In the genomic region with DNA sequence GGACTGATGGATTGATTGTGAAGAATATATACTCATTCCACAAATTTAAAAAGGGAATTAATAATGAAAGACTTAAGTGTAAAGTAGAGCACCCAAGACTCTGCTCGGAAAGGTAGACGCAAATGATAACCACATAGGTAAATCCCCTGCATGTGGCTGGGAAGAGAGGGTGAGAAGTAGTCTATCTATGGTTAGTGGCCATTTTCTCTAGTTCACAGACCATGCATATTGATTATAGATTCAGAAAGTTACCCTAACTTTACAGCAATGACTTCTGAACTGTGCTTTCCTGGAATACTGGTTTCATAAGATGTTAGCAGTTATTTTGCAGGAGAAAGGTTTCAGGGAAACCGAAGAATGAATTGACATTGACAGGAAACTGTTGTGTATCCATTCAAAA, we compare ENCODE assay signal across 1 cellular context.
TF ChIP-seq lines count a peak whose summit lies in the region.

No MANE protein-coding gene starts in this region.

TF ChIP-seq in GM23338, 12 proteins besides CTCF, POLR2A, EP300 and RAD21:
- TF ChIP-seq, protein P1, sequence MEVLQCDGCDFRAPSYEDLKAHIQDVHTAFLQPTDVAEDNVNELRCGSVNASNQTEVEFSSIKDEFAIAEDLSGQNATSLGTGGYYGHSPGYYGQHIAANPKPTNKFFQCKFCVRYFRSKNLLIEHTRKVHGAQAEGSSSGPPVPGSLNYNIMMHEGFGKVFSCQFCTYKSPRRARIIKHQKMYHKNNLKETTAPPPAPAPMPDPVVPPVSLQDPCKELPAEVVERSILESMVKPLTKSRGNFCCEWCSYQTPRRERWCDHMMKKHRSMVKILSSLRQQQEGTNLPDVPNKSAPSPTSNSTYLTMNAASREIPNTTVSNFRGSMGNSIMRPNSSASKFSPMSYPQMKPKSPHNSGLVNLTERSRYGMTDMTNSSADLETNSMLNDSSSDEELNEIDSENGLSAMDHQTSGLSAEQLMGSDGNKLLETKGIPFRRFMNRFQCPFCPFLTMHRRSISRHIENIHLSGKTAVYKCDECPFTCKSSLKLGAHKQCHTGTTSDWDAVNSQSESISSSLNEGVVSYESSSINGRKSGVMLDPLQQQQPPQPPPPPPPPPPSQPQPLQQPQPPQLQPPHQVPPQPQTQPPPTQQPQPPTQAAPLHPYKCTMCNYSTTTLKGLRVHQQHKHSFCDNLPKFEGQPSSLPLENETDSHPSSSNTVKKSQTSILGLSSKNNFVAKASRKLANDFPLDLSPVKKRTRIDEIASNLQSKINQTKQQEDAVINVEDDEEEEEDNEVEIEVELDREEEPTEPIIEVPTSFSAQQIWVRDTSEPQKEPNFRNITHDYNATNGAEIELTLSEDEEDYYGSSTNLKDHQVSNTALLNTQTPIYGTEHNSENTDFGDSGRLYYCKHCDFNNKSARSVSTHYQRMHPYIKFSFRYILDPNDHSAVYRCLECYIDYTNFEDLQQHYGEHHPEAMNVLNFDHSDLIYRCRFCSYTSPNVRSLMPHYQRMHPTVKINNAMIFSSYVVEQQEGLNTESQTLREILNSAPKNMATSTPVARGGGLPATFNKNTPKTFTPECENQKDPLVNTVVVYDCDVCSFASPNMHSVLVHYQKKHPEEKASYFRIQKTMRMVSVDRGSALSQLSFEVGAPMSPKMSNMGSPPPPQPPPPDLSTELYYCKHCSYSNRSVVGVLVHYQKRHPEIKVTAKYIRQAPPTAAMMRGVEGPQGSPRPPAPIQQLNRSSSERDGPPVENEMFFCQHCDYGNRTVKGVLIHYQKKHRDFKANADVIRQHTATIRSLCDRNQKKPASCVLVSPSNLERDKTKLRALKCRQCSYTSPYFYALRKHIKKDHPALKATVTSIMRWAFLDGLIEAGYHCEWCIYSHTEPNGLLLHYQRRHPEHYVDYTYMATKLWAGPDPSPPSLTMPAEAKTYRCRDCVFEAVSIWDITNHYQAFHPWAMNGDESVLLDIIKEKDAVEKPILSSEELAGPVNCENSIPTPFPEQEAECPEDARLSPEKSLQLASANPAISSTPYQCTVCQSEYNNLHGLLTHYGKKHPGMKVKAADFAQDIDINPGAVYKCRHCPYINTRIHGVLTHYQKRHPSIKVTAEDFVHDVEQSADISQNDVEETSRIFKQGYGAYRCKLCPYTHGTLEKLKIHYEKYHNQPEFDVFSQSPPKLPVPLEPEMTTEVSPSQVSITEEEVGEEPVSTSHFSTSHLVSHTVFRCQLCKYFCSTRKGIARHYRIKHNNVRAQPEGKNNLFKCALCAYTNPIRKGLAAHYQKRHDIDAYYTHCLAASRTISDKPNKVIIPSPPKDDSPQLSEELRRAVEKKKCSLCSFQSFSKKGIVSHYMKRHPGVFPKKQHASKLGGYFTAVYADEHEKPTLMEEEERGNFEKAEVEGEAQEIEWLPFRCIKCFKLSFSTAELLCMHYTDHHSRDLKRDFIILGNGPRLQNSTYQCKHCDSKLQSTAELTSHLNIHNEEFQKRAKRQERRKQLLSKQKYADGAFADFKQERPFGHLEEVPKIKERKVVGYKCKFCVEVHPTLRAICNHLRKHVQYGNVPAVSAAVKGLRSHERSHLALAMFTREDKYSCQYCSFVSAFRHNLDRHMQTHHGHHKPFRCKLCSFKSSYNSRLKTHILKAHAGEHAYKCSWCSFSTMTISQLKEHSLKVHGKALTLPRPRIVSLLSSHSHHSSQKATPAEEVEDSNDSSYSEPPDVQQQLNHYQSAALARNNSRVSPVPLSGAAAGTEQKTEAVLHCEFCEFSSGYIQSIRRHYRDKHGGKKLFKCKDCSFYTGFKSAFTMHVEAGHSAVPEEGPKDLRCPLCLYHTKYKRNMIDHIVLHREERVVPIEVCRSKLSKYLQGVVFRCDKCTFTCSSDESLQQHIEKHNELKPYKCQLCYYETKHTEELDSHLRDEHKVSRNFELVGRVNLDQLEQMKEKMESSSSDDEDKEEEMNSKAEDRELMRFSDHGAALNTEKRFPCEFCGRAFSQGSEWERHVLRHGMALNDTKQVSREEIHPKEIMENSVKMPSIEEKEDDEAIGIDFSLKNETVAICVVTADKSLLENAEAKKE (CRISPR knock-in tag; IDR thresholded peaks at IDR 0.05), result no peak
- TF ChIP-seq NANOG (IDR thresholded peaks at IDR 0.05; ENCODE audit: borderline replicate concordance) (no peak), EZH2 (IDR thresholded peaks at IDR 0.05; ENCODE audit: low read depth, unreplicated experiment) (no peak), EZH2phosphoT487 (IDR thresholded peaks at IDR 0.05; ENCODE audit: unreplicated experiment) (no peak), POLR2AphosphoS5 (IDR thresholded peaks at IDR 0.05; ENCODE audit: low read depth) (no peak), STAT1 (IDR thresholded peaks at IDR 0.05; ENCODE audit: unreplicated experiment) (no peak), CREB1 (CRISPR knock-in tag; IDR thresholded peaks at IDR 0.05; ENCODE audit: low read depth) (no peak), ZNF114 (CRISPR knock-in tag; IDR thresholded peaks at IDR 0.05) (no peak), ZNF331 (CRISPR knock-in tag; IDR thresholded peaks at IDR 0.05; ENCODE audit: low read depth) (no peak)
- TF ChIP-seq, protein P2, sequence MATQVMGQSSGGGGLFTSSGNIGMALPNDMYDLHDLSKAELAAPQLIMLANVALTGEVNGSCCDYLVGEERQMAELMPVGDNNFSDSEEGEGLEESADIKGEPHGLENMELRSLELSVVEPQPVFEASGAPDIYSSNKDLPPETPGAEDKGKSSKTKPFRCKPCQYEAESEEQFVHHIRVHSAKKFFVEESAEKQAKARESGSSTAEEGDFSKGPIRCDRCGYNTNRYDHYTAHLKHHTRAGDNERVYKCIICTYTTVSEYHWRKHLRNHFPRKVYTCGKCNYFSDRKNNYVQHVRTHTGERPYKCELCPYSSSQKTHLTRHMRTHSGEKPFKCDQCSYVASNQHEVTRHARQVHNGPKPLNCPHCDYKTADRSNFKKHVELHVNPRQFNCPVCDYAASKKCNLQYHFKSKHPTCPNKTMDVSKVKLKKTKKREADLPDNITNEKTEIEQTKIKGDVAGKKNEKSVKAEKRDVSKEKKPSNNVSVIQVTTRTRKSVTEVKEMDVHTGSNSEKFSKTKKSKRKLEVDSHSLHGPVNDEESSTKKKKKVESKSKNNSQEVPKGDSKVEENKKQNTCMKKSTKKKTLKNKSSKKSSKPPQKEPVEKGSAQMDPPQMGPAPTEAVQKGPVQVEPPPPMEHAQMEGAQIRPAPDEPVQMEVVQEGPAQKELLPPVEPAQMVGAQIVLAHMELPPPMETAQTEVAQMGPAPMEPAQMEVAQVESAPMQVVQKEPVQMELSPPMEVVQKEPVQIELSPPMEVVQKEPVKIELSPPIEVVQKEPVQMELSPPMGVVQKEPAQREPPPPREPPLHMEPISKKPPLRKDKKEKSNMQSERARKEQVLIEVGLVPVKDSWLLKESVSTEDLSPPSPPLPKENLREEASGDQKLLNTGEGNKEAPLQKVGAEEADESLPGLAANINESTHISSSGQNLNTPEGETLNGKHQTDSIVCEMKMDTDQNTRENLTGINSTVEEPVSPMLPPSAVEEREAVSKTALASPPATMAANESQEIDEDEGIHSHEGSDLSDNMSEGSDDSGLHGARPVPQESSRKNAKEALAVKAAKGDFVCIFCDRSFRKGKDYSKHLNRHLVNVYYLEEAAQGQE (IDR thresholded peaks at IDR 0.05; ENCODE audit: unreplicated experiment), result no peak
- TF ChIP-seq, protein P3, sequence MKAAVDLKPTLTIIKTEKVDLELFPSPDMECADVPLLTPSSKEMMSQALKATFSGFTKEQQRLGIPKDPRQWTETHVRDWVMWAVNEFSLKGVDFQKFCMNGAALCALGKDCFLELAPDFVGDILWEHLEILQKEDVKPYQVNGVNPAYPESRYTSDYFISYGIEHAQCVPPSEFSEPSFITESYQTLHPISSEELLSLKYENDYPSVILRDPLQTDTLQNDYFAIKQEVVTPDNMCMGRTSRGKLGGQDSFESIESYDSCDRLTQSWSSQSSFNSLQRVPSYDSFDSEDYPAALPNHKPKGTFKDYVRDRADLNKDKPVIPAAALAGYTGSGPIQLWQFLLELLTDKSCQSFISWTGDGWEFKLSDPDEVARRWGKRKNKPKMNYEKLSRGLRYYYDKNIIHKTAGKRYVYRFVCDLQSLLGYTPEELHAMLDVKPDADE (IDR thresholded peaks at IDR 0.05), result no peak
